ENCODE assay signal across 16 cellular contexts in the genomic region with DNA sequence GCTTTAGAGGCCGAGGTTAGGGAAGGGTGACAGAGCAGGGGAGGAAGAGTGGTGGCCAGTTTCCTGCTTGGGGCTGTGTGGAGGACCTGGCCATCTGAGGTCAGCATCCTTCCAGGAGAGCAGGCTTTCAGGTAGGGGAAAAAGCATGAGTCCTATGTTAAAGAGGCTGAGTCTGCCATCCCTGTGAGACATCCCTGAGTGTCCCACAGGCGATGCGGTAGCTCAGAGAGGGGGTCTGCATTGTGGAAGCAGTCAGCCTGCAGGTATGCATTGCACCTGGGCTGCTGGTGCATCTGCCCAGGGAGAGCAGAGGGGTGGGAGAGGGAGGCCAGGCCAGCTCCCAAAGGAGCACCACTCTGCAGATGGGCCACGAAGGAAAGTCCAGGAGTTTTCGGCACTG.
"Had no signal": no experiment of that assay in that cellular context is flagged by ENCODE, and none has a peak within 500 bp of the region (broad histone marks: within the 10 kb centered on the region; RNA-seq: fewer than 3 reads in every experiment).

No MANE protein-coding gene starts in this region.

- H3K36me3 ChIP-seq: cardiac muscle cell, left lung, stomach had no signal

- DNase-seq: activated CD4-positive, alpha-beta memory T cell treated with anti-CD3 and anti-CD28 coated beads, Interleukin-2, amount 10 ng/mL, durations not matched to agents 7 days and 5 days; activated CD4-positive, alpha-beta T cell treated with anti-CD3 and anti-CD28 coated beads for 36 hours; activated CD8-positive, alpha-beta memory T cell treated with anti-CD3 and anti-CD28 coated beads, Interleukin-2, amount 10 ng/mL, durations not matched to agents 7 days and 5 days; dorsolateral prefrontal cortex; foreskin melanocyte; glutamatergic neuron; kidney; left lung; midbrain; nucleus accumbens; posterior cingulate gyrus; stimulated activated CD4-positive, alpha-beta T cell treated with anti-CD3 and anti-CD28 coated beads, Interleukin-2, amount 100 ng/mL, for 24 hours; stomach had no signal

- H3K27ac ChIP-seq: cardiac muscle cell, dorsolateral prefrontal cortex, epithelial cell of prostate, left lung, stomach had no signal

- ATAC-seq: activated CD4-positive, alpha-beta T cell treated with anti-CD3 and anti-CD28 coated beads for 36 hours; activated CD8-positive, alpha-beta memory T cell treated with anti-CD3 and anti-CD28 coated beads, Interleukin-2, amount 10 ng/mL, durations not matched to agents 7 days and 5 days; left lung; WTC11 had no signal

- H3K4me1 ChIP-seq: left lung, stomach had no signal

- H3K4me3 ChIP-seq: cardiac muscle cell, dorsolateral prefrontal cortex, left lung, stomach had no signal

- H3K9me3 ChIP-seq: left lung, stomach had no signal

- H3K27me3 ChIP-seq: cardiac muscle cell, left lung, stomach had no signal
